8 cellular contexts compared by ENCODE assay signal in the genomic region with DNA sequence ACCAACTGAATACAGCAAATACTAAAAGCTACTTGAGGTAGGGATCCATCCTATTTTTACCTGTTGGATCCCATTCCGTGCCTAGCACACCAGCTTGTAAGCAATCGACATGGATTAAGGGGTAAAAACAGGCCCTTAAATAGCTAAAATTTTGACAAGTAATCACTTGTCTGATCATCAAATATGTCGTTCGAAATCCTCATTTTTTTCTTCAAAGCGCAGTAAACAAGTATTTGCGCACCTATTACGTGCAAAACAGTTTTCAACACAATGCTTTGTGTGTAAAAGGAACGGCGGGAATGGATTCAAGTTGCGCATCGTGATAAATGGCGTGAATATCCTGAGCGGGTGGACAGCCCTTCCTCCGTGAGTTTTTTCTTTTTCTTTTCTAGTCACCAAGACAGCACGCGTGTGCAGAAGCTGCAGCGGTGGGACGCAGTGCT. TPM values are rescaled to one million over a fixed set of nuclear protein-coding genes. Genes with fewer than 3 reads are reported as not detected.
A peak's percentile ranks its signal among the peaks of the same experiment; 100 is the strongest.
DNase-seq lines count a peak whose midpoint lies in the region; ATAC-seq and TF ChIP-seq lines count a peak whose summit lies in the region.

No MANE protein-coding gene starts in this region.

- no peak for TF ChIP-seq POLR2A in adrenal gland (IDR thresholded peaks at IDR 0.05)
- no peak for TF ChIP-seq POLR2A in tibial nerve (IDR thresholded peaks at IDR 0.05)

- H3K27ac Mint-ChIP-seq in activated T-cell treated with anti-CD3 and anti-CD28 coated beads, Interleukin-2, amount 50 U/mL, for 24 hours = peak overlapping the region; percentile 81

- TF ChIP-seq RAD21 in liver (IDR thresholded peaks at IDR 0.05) = no peak

- no peak for TF ChIP-seq EP300 in tibial nerve (IDR thresholded peaks at IDR 0.05)

- H3K36me3 ChIP-seq in adrenal gland (replicated peaks in 1 of 2) (no peaks in the 10 kb centered on the region), liver (ENCODE audit: control insufficient read depth in 4 of 4, insufficient read depth in 3 of 4, low read depth in 1 of 4, low read length in 3 of 4) (no peaks in the 10 kb centered on the region), tibial nerve (no peaks in the 10 kb centered on the region)

- H3K9ac ChIP-seq in liver (ENCODE audit: low read depth in 1 of 2, low read length in 2 of 2) = peak overlapping the region; percentile 33 to 85

- no peak for ATAC-seq in HG03432 (IDR thresholded peaks at IDR 0.05; ENCODE audit: unreplicated experiment)

- no peak for DNase-seq in activated T-cell treated with anti-CD3 and anti-CD28 coated beads, Interleukin-2, amount 50 U/mL, for 24 hours
- DNase-seq in activated T-cell treated with anti-CD3 and anti-CD28 coated beads, Interleukin-2, amount 50 U/mL, for 1 hour = no peak
- DNase-seq in adrenal gland = no peak
- DNase-seq in tibial nerve (ENCODE audit: low spot score in 2 of 2) = no peak
- DNase-seq in kidney tubule cell (ENCODE audit: low spot score) = no peak
- DNase-seq in SK-N-DZ (ENCODE audit: low spot score) = no peak

- intact Hi-C loops in adrenal gland (cut with DNase I) = loop anchor here in 1 of 2 donors (10.0 kb wide), 1 partner anchor 51 kb away; no protein-coding TSS in a partner anchor

- H3K4me3 Mint-ChIP-seq in activated T-cell treated with anti-CD3 and anti-CD28 coated beads, Interleukin-2, amount 50 U/mL, for 24 hours = peak overlapping the region; percentile 91

- peak overlapping the region; percentile 2 to 98 (median 96) for H3K27ac ChIP-seq in adrenal gland
- peak overlapping the region; percentile 94 to 95 for H3K27ac ChIP-seq in liver (ENCODE audit: low read depth in 1 of 2, low read length in 2 of 2)
- peak overlapping the region; percentile 93 to 99 (median 97) for H3K27ac ChIP-seq in tibial nerve

- TF ChIP-seq CTCF in adrenal gland (IDR thresholded peaks at IDR 0.05) = no peak
- TF ChIP-seq CTCF in liver (IDR thresholded peaks at IDR 0.05; ENCODE audit: low read depth, low read length, missing input control) = no peak
- TF ChIP-seq CTCF in tibial nerve (IDR thresholded peaks at IDR 0.05) = no peak

- H3K4me3 ChIP-seq in adrenal gland (peak overlapping the region; percentile 4 to 93 (median 26)), liver (ENCODE audit: low read depth in 1 of 3, low read length in 3 of 3) (peak overlapping the region; percentile 82 to 99 (median 86)), tibial nerve (peak overlapping the region; percentile 74 to 89 (median 83))

- no peaks in the 10 kb centered on the region for H3K9me3 Mint-ChIP-seq in activated T-cell treated with anti-CD3 and anti-CD28 coated beads, Interleukin-2, amount 50 U/mL, for 24 hours

- peaks cover 21% of the 10 kb centered on the region for H3K27me3 Mint-ChIP-seq in activated T-cell treated with anti-CD3 and anti-CD28 coated beads, Interleukin-2, amount 50 U/mL, for 24 hours

- H3K4me1 ChIP-seq in adrenal gland (replicated peaks in 1 of 2) (peaks cover 5 to 25% of the 10 kb centered on the region in 2 donors), liver (ENCODE audit: control insufficient read depth in 4 of 4, insufficient read depth in 4 of 4, low read length in 3 of 4) (peaks cover 0 to 17% (median 7%) of the 10 kb centered on the region in 4 donors), tibial nerve (peaks cover 0 to 40% (median 8%) of the 10 kb centered on the region in 4 donors)

- H3K27me3 ChIP-seq in adrenal gland (no peaks in the 10 kb centered on the region), liver (ENCODE audit: control insufficient read depth in 4 of 4, insufficient read depth in 4 of 4, low read length in 3 of 4) (no peaks in the 10 kb centered on the region), tibial nerve (no peaks in the 10 kb centered on the region)

- WGBS in adrenal gland, 4 donors = 3 to 5% (median 4%) methylated on average over 16 to 18 of the region's 18 CpGs
- 5% methylated on average over 18 of the region's 18 CpGs for WGBS in liver
- WGBS in tibial nerve, 2 donors = 5% methylated on average over 18 of the region's 18 CpGs

- H3K9me3 ChIP-seq in adrenal gland (replicated peaks in 1 of 3) (no peaks in the 10 kb centered on the region), liver (ENCODE audit: control insufficient read depth in 4 of 4, low read length in 3 of 4) (no peaks in the 10 kb centered on the region), tibial nerve (no peaks in the 10 kb centered on the region)

- H3K36me3 Mint-ChIP-seq in activated T-cell treated with anti-CD3 and anti-CD28 coated beads, Interleukin-2, amount 50 U/mL, for 24 hours (ENCODE audit: low read depth) = peaks cover 13% of the 10 kb centered on the region

- H3K4me1 Mint-ChIP-seq in activated T-cell treated with anti-CD3 and anti-CD28 coated beads, Interleukin-2, amount 50 U/mL, for 24 hours (ENCODE audit: low read depth) = peaks cover 40% of the 10 kb centered on the region

TF ChIP-seq in liver, 16 proteins besides CTCF, POLR2A, EP300 and RAD21:
- TF ChIP-seq RXRA (IDR thresholded peaks at IDR 0.05) (no peak), FOXA2 (IDR thresholded peaks at IDR 0.05) (no peak), FOXA1 (IDR thresholded peaks at IDR 0.05) (no peak), SP1 (IDR thresholded peaks at IDR 0.05) (no peak), HNF4G (IDR thresholded peaks at IDR 0.05) (no peak), HNF4A (conservative IDR thresholded peaks at IDR 0.05) (no peak), NR2F2 (IDR thresholded peaks at IDR 0.05) (no peak)
- TF ChIP-seq, protein P1, sequence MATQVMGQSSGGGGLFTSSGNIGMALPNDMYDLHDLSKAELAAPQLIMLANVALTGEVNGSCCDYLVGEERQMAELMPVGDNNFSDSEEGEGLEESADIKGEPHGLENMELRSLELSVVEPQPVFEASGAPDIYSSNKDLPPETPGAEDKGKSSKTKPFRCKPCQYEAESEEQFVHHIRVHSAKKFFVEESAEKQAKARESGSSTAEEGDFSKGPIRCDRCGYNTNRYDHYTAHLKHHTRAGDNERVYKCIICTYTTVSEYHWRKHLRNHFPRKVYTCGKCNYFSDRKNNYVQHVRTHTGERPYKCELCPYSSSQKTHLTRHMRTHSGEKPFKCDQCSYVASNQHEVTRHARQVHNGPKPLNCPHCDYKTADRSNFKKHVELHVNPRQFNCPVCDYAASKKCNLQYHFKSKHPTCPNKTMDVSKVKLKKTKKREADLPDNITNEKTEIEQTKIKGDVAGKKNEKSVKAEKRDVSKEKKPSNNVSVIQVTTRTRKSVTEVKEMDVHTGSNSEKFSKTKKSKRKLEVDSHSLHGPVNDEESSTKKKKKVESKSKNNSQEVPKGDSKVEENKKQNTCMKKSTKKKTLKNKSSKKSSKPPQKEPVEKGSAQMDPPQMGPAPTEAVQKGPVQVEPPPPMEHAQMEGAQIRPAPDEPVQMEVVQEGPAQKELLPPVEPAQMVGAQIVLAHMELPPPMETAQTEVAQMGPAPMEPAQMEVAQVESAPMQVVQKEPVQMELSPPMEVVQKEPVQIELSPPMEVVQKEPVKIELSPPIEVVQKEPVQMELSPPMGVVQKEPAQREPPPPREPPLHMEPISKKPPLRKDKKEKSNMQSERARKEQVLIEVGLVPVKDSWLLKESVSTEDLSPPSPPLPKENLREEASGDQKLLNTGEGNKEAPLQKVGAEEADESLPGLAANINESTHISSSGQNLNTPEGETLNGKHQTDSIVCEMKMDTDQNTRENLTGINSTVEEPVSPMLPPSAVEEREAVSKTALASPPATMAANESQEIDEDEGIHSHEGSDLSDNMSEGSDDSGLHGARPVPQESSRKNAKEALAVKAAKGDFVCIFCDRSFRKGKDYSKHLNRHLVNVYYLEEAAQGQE (IDR thresholded peaks at IDR 0.05) = no peak

RNA-seq across cellular contexts. Expression of gene ACVR2A, which starts 1.4 kb away (rescaled TPM):
- 10 to 100 TPM in 4 of 8 donors, 1 to 10 TPM in 4; 6.5 to 28.1 (median 9.3) TPM for total RNA-seq in adrenal gland
- 1 to 10 TPM; 4.7 to 8.8 (median 6.9) TPM for polyA plus RNA-seq in adrenal gland
- total RNA-seq in liver = 1 to 10 TPM; 7.1 to 9.5 TPM
- 1 to 10 TPM; 2.2 to 5.4 TPM for polyA plus RNA-seq in liver
- 10 to 100 TPM; 17.7 to 26.4 (median 19.1) TPM for total RNA-seq in tibial nerve
- 7.0 and 7.4 TPM in 2 replicates for polyA plus RNA-seq in SK-N-DZ (2014; cell fraction: cytosol; rRNA removed)
- 11.7 and 22.1 TPM in 2 replicates for polyA plus RNA-seq in SK-N-DZ (2014; cell fraction: nucleus; rRNA removed)

Comparison
In these comparisons a context has a peak if more than half of its experiments do, and no peak if none do; other contexts are left out.
1. H3K4me3 ChIP-seq: peak in every context shown above with its lines; median percentile 86 in liver; 83 in tibial nerve; 26 in adrenal gland.